1 cellular context compared by ENCODE assay signal in the genomic region with DNA sequence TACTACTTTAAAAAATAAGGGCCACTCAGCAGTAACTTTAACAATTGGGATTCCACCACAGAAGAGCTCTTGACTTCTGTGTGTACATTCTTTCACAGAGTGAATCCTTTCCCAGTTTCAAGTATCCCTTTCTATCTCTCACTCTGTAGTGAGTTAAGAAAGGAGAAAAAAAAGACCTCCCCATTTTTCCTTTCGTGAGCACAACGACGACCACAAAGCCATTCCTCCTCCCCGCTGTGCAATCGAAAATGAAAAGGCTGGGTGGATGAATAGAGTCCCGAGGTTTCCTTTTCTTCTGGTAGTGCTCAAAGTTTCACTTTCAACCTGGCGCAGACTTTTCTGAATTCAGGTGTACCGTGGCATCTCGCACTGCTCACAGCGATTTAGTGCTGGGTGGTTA.
TF ChIP-seq lines count a peak whose summit lies in the region.

No MANE protein-coding gene starts in this region.

TF ChIP-seq in WTC11, 78 proteins besides CTCF, POLR2A, EP300 and RAD21 (continued from another document):
- TF ChIP-seq CBFB (CRISPR knock-in tag; IDR thresholded peaks at IDR 0.05; ENCODE audit: low read depth) (no peak), IRF1 (CRISPR knock-in tag; IDR thresholded peaks at IDR 0.05) (no peak), ATF1 (CRISPR knock-in tag; IDR thresholded peaks at IDR 0.05) (no peak)
